Comparison of ENCODE assay signal across 12 cellular contexts in the genomic region with DNA sequence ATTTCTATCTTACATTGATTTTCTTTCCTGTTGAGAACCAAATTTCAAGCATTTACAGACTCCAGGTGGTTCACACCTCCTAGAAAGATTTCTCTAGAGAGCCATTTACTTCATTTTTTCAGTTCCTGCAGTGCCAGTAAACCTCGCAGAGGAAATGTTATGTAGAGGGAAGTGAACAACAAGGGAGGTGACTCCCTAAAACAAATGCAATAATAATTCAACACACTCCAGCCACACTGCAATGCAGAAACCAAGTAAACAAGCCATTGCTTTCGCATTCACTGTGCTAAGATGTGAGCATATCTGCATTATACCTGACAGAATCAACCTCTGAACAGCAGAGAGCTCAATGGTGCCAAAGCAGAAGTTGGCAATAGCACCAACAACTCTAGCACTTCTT.
DNase-seq lines count a peak whose midpoint lies in the region; ATAC-seq and TF ChIP-seq lines count a peak whose summit lies in the region.
"Had no signal": no experiment of that assay in that cellular context is flagged by ENCODE, and none has a peak within 500 bp of the region (broad histone marks: within the 10 kb centered on the region; RNA-seq: fewer than 3 reads in every experiment).

No MANE protein-coding gene starts in this region.

- no peaks in the 10 kb centered on the region for H3F3A ChIP-seq in GM23338 (replicated peaks; ENCODE audit: low read depth)

- H4K20me1 ChIP-seq in GM23338 (replicated peaks; ENCODE audit: insufficient read depth), result no peaks in the 10 kb centered on the region

- ATAC-seq in GM18870 (IDR thresholded peaks at IDR 0.05; ENCODE audit: unreplicated experiment) (peak; percentile 11), GM23338 (no peak), HG03439 (IDR thresholded peaks at IDR 0.05; ENCODE audit: unreplicated experiment) (peak; percentile 30), memory B cell (ENCODE audit: low read depth) (peak; percentile 35)
- no peak for ATAC-seq in activated naive CD8-positive, alpha-beta T cell treated with anti-CD3 and anti-CD28 coated beads, Interleukin-2, amount 50 U/mL, for 24 hours
- ATAC-seq: body of pancreas, Panc1 had no signal

- H2AFZ ChIP-seq in GM23338, result peak overlapping the region; percentile 21; the same call in 1 of the 2 replicates
- H2AFZ ChIP-seq: hepatocyte, parathyroid adenoma had no signal

- H3K27me3 Mint-ChIP-seq in GM23338 (ENCODE audit: insufficient read depth, low read depth, poor library complexity), result no peaks in the 10 kb centered on the region
- no peaks in the 10 kb centered on the region for H3K27me3 Mint-ChIP-seq in memory B cell
- peaks cover 2% of the 10 kb centered on the region for H3K27me3 Mint-ChIP-seq in activated naive CD8-positive, alpha-beta T cell treated with anti-CD3 and anti-CD28 coated beads, Interleukin-2, amount 50 U/mL, for 24 hours

- no peak for DNase-seq in GM23338 (ENCODE audit: low spot score)
- DNase-seq in memory B cell (ENCODE audit: low spot score in 2 of 2), result no peak
- no peak for DNase-seq in epidermal melanocyte (ENCODE audit: insufficient read length, low spot score)
- no peak for DNase-seq in activated naive CD8-positive, alpha-beta T cell treated with anti-CD3 and anti-CD28 coated beads, Interleukin-2, amount 50 U/mL, for 24 hours
- DNase-seq in NCI-H1694 (lab: John Stamatoyannopoulos, UW), result no peak
- DNase-seq: body of pancreas; stimulated activated naive CD4-positive, alpha-beta T cell had no signal

- H3K27ac Mint-ChIP-seq in GM23338 (no peak overlapping the region), memory B cell (peak overlapping the region; percentile 60)
- H3K27ac Mint-ChIP-seq in activated naive CD8-positive, alpha-beta T cell treated with anti-CD3 and anti-CD28 coated beads, Interleukin-2, amount 50 U/mL, for 24 hours, result no peak overlapping the region

- no peak for TF ChIP-seq CTCF in GM23338 (conservative IDR thresholded peaks at IDR 0.05; ENCODE audit: low read depth in 2 of 2)

- H3K9me3 Mint-ChIP-seq in GM23338 (no peaks in the 10 kb centered on the region), memory B cell (no peaks in the 10 kb centered on the region)
- H3K9me3 Mint-ChIP-seq in activated naive CD8-positive, alpha-beta T cell treated with anti-CD3 and anti-CD28 coated beads, Interleukin-2, amount 50 U/mL, for 24 hours, result no peaks in the 10 kb centered on the region

- no peaks in the 10 kb centered on the region for H3K4me1 ChIP-seq in GM23338 (ENCODE audit: insufficient read depth)
- H3K4me1 ChIP-seq: body of pancreas, parathyroid adenoma had no signal

- no peak overlapping the region for H3K4me2 ChIP-seq in GM23338
- H3K4me2 ChIP-seq: hepatocyte had no signal

- H3K9me2 ChIP-seq in GM23338 (ENCODE audit: insufficient read depth), result no peaks in the 10 kb centered on the region; the same call in 1 of the 2 replicates

- no peaks in the 10 kb centered on the region for H3K36me3 Mint-ChIP-seq in GM23338 (ENCODE audit: low read depth)
- H3K36me3 Mint-ChIP-seq in memory B cell, result no peaks in the 10 kb centered on the region
- H3K36me3 Mint-ChIP-seq in activated naive CD8-positive, alpha-beta T cell treated with anti-CD3 and anti-CD28 coated beads, Interleukin-2, amount 50 U/mL, for 24 hours (ENCODE audit: low read depth), result no peaks in the 10 kb centered on the region

- H3K27ac ChIP-seq in GM23338 (ENCODE audit: low read depth), result no peak overlapping the region
- H3K27ac ChIP-seq: body of pancreas, hepatocyte, parathyroid adenoma had no signal

- H3K4me1 Mint-ChIP-seq in GM23338 (peaks cover 8% of the 10 kb centered on the region; the same call in 2 of the 3 replicates), memory B cell (peaks cover 47% of the 10 kb centered on the region)
- peaks cover 44% of the 10 kb centered on the region for H3K4me1 Mint-ChIP-seq in activated naive CD8-positive, alpha-beta T cell treated with anti-CD3 and anti-CD28 coated beads, Interleukin-2, amount 50 U/mL, for 24 hours

- H3K27me3 ChIP-seq in GM23338 (ENCODE audit: insufficient read depth), result no peaks in the 10 kb centered on the region
- H3K27me3 ChIP-seq: body of pancreas, hepatocyte had no signal

- no peak overlapping the region for H3K4me3 Mint-ChIP-seq in GM23338
- H3K4me3 Mint-ChIP-seq in memory B cell, result peak overlapping the region; percentile 52
- H3K4me3 Mint-ChIP-seq in activated naive CD8-positive, alpha-beta T cell treated with anti-CD3 and anti-CD28 coated beads, Interleukin-2, amount 50 U/mL, for 24 hours, result no peak overlapping the region

- H3K36me3 ChIP-seq in GM23338 (ENCODE audit: insufficient read depth), result no peaks in the 10 kb centered on the region

- no peaks in the 10 kb centered on the region for H3K79me2 ChIP-seq in GM23338 (replicated peaks; ENCODE audit: insufficient read depth)
- H3K79me2 ChIP-seq: hepatocyte, parathyroid adenoma had no signal

- no peak overlapping the region for H3K4me3 ChIP-seq in GM23338
- H3K4me3 ChIP-seq: body of pancreas, hepatocyte had no signal

TF ChIP-seq in GM23338, 12 proteins besides CTCF, POLR2A, EP300 and RAD21:
- TF ChIP-seq POLR2AphosphoS5 (IDR thresholded peaks at IDR 0.05; ENCODE audit: low read depth) (no peak), EZH2 (IDR thresholded peaks at IDR 0.05; ENCODE audit: low read depth, unreplicated experiment) (no peak), ZNF114 (CRISPR knock-in tag; IDR thresholded peaks at IDR 0.05) (no peak)
- TF ChIP-seq, protein P1, sequence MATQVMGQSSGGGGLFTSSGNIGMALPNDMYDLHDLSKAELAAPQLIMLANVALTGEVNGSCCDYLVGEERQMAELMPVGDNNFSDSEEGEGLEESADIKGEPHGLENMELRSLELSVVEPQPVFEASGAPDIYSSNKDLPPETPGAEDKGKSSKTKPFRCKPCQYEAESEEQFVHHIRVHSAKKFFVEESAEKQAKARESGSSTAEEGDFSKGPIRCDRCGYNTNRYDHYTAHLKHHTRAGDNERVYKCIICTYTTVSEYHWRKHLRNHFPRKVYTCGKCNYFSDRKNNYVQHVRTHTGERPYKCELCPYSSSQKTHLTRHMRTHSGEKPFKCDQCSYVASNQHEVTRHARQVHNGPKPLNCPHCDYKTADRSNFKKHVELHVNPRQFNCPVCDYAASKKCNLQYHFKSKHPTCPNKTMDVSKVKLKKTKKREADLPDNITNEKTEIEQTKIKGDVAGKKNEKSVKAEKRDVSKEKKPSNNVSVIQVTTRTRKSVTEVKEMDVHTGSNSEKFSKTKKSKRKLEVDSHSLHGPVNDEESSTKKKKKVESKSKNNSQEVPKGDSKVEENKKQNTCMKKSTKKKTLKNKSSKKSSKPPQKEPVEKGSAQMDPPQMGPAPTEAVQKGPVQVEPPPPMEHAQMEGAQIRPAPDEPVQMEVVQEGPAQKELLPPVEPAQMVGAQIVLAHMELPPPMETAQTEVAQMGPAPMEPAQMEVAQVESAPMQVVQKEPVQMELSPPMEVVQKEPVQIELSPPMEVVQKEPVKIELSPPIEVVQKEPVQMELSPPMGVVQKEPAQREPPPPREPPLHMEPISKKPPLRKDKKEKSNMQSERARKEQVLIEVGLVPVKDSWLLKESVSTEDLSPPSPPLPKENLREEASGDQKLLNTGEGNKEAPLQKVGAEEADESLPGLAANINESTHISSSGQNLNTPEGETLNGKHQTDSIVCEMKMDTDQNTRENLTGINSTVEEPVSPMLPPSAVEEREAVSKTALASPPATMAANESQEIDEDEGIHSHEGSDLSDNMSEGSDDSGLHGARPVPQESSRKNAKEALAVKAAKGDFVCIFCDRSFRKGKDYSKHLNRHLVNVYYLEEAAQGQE (IDR thresholded peaks at IDR 0.05; ENCODE audit: unreplicated experiment), result no peak

Comparison
In these comparisons a context has a peak if more than half of its experiments do, and no peak if none do; other contexts are left out.
1. ATAC-seq: peak in GM18870 (single experiment), HG03439 (single experiment) and memory B cell (single experiment); none in GM23338 (single experiment) and activated naive CD8-positive, alpha-beta T cell treated with anti-CD3 and anti-CD28 coated beads, Interleukin-2, amount 50 U/mL, for 24 hours (single experiment).